ENCODE assay signal across 9 cellular contexts in genomic region chr5:82719368-82719767, GRCh38.
DNase-seq lines count a peak whose midpoint lies in the region; ATAC-seq and TF ChIP-seq lines count a peak whose summit lies in the region.
"Had no signal": no experiment of that assay in that cellular context is flagged by ENCODE, and none has a peak within 500 bp of the region (broad histone marks: within the 10 kb centered on the region; RNA-seq: fewer than 3 reads in every experiment).

No MANE protein-coding gene starts in this region.

- DNase-seq in M059J (ENCODE audit: low read depth) = peak; percentile 10
- peak; percentile 4 for DNase-seq in fibroblast of villous mesenchyme (ENCODE audit: low read depth)
- DNase-seq in retina = no peak
- no peak for DNase-seq in posterior cingulate gyrus
- no peak for DNase-seq in activated CD4-positive, alpha-beta T cell treated with anti-CD3 and anti-CD28 coated beads for 48 hours
- no peak for DNase-seq in LoVo (ENCODE audit: low spot score)

- ATAC-seq in GM18499 (IDR thresholded peaks at IDR 0.05; ENCODE audit: insufficient read depth, unreplicated experiment) (peak; percentile 92), GM21825 (IDR thresholded peaks at IDR 0.05; ENCODE audit: unreplicated experiment) (peak; percentile 67)

- TF ChIP-seq CTCF in fibroblast of villous mesenchyme (IDR thresholded peaks at IDR 0.05; ENCODE audit: insufficient read depth, low read depth, low read length) = no peak

- no peak overlapping the region for H3K4me3 ChIP-seq in fibroblast of villous mesenchyme (ENCODE audit: low read depth, low read length)
- H3K4me3 ChIP-seq: suprapubic skin had no signal

- intact Hi-C loops in posterior cingulate gyrus (cut with DNase I) = no loop called here

Comparison
In these comparisons a context has a peak if more than half of its experiments do, and no peak if none do; other contexts are left out.
1. DNase-seq: peak in M059J (single experiment) and fibroblast of villous mesenchyme (single experiment); none in retina (single experiment), posterior cingulate gyrus (0 of 10), activated CD4-positive, alpha-beta T cell treated with anti-CD3 and anti-CD28 coated beads for 48 hours (single experiment) and LoVo (single experiment).